In genomic region chr2:238921681-238922319, GRCh38 we compare ENCODE assay signal across 22 cellular contexts.
"Had no signal": no experiment of that assay in that cellular context is flagged by ENCODE, and none has a peak within 500 bp of the region (broad histone marks: within the 10 kb centered on the region; RNA-seq: fewer than 3 reads in every experiment).

No MANE protein-coding gene starts in this region.

- H3K4me2 ChIP-seq: smooth muscle cell had no signal

- H3K4me1 ChIP-seq: adrenal gland, body of pancreas, heart left ventricle, SJCRH30, tibial nerve had no signal

- H3K27ac Mint-ChIP-seq: activated CD8-positive, alpha-beta T cell treated with anti-CD3 and anti-CD28 coated beads for 36 hours; activated naive CD8-positive, alpha-beta T cell treated with anti-CD3 and anti-CD28 coated beads for 36 hours; activated T-helper 17 cell treated with anti-CD3 and anti-CD28 coated beads, Interleukin-2, amount 50 U/mL, for 72 hours; progenitor cell of endocrine pancreas; WTC11 had no signal

- H3K4me1 Mint-ChIP-seq: activated naive CD8-positive, alpha-beta T cell treated with anti-CD3 and anti-CD28 coated beads for 36 hours; activated T-helper 17 cell treated with anti-CD3 and anti-CD28 coated beads, Interleukin-2, amount 50 U/mL, for 72 hours; naive thymus-derived CD8-positive, alpha-beta T cell; WTC11 had no signal

- H3K4me3 Mint-ChIP-seq: activated CD8-positive, alpha-beta T cell treated with anti-CD3 and anti-CD28 coated beads for 36 hours; activated naive CD8-positive, alpha-beta T cell treated with anti-CD3 and anti-CD28 coated beads for 36 hours; activated T-cell treated with anti-CD3 and anti-CD28 coated beads, Interleukin-2, amount 50 U/mL, for 4 hours; activated T-helper 17 cell treated with anti-CD3 and anti-CD28 coated beads, Interleukin-2, amount 50 U/mL, for 72 hours; naive thymus-derived CD8-positive, alpha-beta T cell; neural crest cell; WTC11 had no signal

- H3K36me3 ChIP-seq: adrenal gland, heart left ventricle, SJCRH30, tibial nerve had no signal

- H3K27ac ChIP-seq: adrenal gland, body of pancreas, heart left ventricle, SJCRH30, tibial nerve had no signal

- DNase-seq: activated CD4-positive, alpha-beta T cell treated with anti-CD3 and anti-CD28 coated beads for 1 hour; activated CD4-positive, alpha-beta T cell treated with anti-CD3 and anti-CD28 coated beads, Interleukin-2, amount 50 U/mL, for 1 hour; activated CD8-positive, alpha-beta T cell treated with anti-CD3 and anti-CD28 coated beads for 36 hours; activated naive CD4-positive, alpha-beta T cell; activated naive CD8-positive, alpha-beta T cell treated with anti-CD3 and anti-CD28 coated beads for 36 hours; activated T-cell treated with anti-CD3 and anti-CD28 coated beads, Interleukin-2, amount 50 U/mL, for 4 hours; adrenal gland; foreskin fibroblast; kidney glomerular epithelial cell; naive thymus-derived CD8-positive, alpha-beta T cell; SJCRH30; stimulated activated CD4-positive, alpha-beta T cell treated with anti-CD3 and anti-CD28 coated beads, Interleukin-15, amount 100 ng/mL, for 24 hours; stimulated activated naive CD4-positive, alpha-beta T cell; T-helper 2 cell had no signal

- H3K9me3 ChIP-seq: adrenal gland, body of pancreas, heart left ventricle, SJCRH30, tibial nerve had no signal

- H3K9me3 Mint-ChIP-seq: activated CD8-positive, alpha-beta T cell treated with anti-CD3 and anti-CD28 coated beads for 36 hours; activated naive CD8-positive, alpha-beta T cell treated with anti-CD3 and anti-CD28 coated beads for 36 hours; activated T-cell treated with anti-CD3 and anti-CD28 coated beads, Interleukin-2, amount 50 U/mL, for 4 hours; activated T-helper 17 cell treated with anti-CD3 and anti-CD28 coated beads, Interleukin-2, amount 50 U/mL, for 72 hours; naive thymus-derived CD8-positive, alpha-beta T cell; neural crest cell; WTC11 had no signal

- H3K36me3 Mint-ChIP-seq: activated naive CD8-positive, alpha-beta T cell treated with anti-CD3 and anti-CD28 coated beads for 36 hours; naive thymus-derived CD8-positive, alpha-beta T cell; WTC11 had no signal

- H3K4me3 ChIP-seq: adrenal gland, body of pancreas, heart left ventricle, SJCRH30, smooth muscle cell, tibial nerve had no signal

- H3K27me3 ChIP-seq: adrenal gland, body of pancreas, tibial nerve had no signal
